ENCODE assay signal across 1 cellular context in the genomic region with DNA sequence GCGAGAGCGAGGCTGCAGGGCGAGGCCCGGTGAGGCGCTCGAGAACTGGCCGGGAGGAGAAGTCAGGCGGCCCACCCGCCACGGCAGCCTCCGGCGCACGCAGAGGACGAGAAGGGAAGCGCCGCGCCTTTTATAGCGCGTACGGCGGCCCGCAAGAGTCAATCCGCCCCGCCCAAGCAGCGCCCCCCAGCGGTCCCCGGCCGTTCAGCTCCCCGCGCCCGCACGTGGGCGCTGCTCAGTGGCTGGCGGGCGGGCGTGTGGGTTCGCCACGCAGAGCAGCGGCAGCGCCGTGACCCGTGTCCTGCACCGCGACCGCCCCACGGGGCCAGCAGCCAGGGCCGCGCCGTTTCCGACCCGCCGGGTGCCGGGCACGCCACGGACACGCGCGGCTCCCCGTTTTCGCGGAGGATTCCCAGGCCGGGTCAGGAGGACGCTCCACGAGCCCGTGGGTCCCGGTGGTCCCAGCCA.
A peak's percentile ranks its signal among the peaks of the same experiment; 100 is the strongest.
TF ChIP-seq lines count a peak whose summit lies in the region.

No MANE protein-coding gene starts in this region.

TF ChIP-seq in K562, 482 proteins besides CTCF, POLR2A, EP300 and RAD21 (continued from another document and continues in another):
- TF ChIP-seq, protein P1, sequence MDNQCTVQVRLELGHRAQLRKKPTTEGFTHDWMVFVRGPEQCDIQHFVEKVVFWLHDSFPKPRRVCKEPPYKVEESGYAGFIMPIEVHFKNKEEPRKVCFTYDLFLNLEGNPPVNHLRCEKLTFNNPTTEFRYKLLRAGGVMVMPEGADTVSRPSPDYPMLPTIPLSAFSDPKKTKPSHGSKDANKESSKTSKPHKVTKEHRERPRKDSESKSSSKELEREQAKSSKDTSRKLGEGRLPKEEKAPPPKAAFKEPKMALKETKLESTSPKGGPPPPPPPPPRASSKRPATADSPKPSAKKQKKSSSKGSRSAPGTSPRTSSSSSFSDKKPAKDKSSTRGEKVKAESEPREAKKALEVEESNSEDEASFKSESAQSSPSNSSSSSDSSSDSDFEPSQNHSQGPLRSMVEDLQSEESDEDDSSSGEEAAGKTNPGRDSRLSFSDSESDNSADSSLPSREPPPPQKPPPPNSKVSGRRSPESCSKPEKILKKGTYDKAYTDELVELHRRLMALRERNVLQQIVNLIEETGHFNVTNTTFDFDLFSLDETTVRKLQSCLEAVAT (IDR thresholded peaks at IDR 0.05) = peak in 1 of 2 experiments; percentile 41; a peak in 1 of 4 replicates
- TF ChIP-seq ZNF695 (CRISPR knock-in tag; IDR thresholded peaks at IDR 0.05) (no peak), ELF1 (tag; IDR thresholded peaks at IDR 0.05) (peak; percentile 85), ZNF311 (CRISPR knock-in tag; IDR thresholded peaks at IDR 0.05) (0 out of 2 replicates have a peak, but pooled peaks have one; percentile 40), POLR2AphosphoS5 (IDR thresholded peaks at IDR 0.05; ENCODE audit: control insufficient read depth, insufficient read depth, low read depth, low read length) (peak; percentile 98), PTBP1 (IDR thresholded peaks at IDR 0.05; ENCODE audit: low read depth, low read length) (no peak), NR2C2 (CRISPR knock-in tag; IDR thresholded peaks at IDR 0.05) (peak; percentile 79), NR2C2 (tag; IDR thresholded peaks at IDR 0.05) (peak; percentile 53), ELF4 (CRISPR knock-in tag; IDR thresholded peaks at IDR 0.05) (no peak), CBX5 (IDR thresholded peaks at IDR 0.05; ENCODE audit: borderline replicate concordance, low read depth) (peak; percentile 35; the same call in 1 of the 2 replicates), CHCHD3 (CRISPR knock-in tag; IDR thresholded peaks at IDR 0.05) (peak; percentile 66; the same call in 1 of the 2 replicates), SRSF1 (IDR thresholded peaks at IDR 0.05; ENCODE audit: low read depth, low read length) (0 out of 2 replicates have a peak, but pooled peaks have one; percentile 78), LCOR (CRISPR knock-in tag; IDR thresholded peaks at IDR 0.05) (peak; percentile 77; the same call in 1 of the 2 replicates), ZNF212 (CRISPR knock-in tag; IDR thresholded peaks at IDR 0.05) (0 out of 2 replicates have a peak, but pooled peaks have one; percentile 9), TAF9B (IDR thresholded peaks at IDR 0.05; ENCODE audit: partially characterized antibody) (no peak), ZSCAN29 (IDR thresholded peaks at IDR 0.05) (0 out of 2 replicates have a peak, but pooled peaks have one; percentile 43), CBFB (CRISPR knock-in tag; IDR thresholded peaks at IDR 0.05) (no peak), RBM22 (IDR thresholded peaks at IDR 0.05; ENCODE audit: low read depth, low read length, poor library complexity, severe bottlenecking) (peak; percentile 99), PHTF2 (CRISPR knock-in tag; IDR thresholded peaks at IDR 0.05) (no peak), GTF2E2 (tag; IDR thresholded peaks at IDR 0.05) (peak; percentile 87), RB1 (IDR thresholded peaks at IDR 0.05; ENCODE audit: low read depth) (peak; percentile 99), ETS2 (tag; IDR thresholded peaks at IDR 0.05; ENCODE audit: borderline replicate concordance, poor library complexity, severe bottlenecking) (no peak), HMGN3 (IDR thresholded peaks at IDR 0.05; ENCODE audit: borderline replicate concordance, extremely low read depth, insufficient read length, low read depth, low read length) (peak; percentile 82), HDAC8 (tag; IDR thresholded peaks at IDR 0.05) (0 out of 2 replicates have a peak, but pooled peaks have one; percentile 54), ZFX (CRISPR knock-in tag; IDR thresholded peaks at IDR 0.05) (peak; percentile 90), RHOXF2B (CRISPR knock-in tag; conservative IDR thresholded peaks at IDR 0.05) (no peak), HCFC1 (IDR thresholded peaks at IDR 0.05; ENCODE audit: low read depth, low read length) (peak; percentile 87), NFIC (IDR thresholded peaks at IDR 0.05) (peak; percentile 71), MTA1 (IDR thresholded peaks at IDR 0.05; ENCODE audit: borderline replicate concordance) (peak; percentile 95), ZNF253 (CRISPR knock-in tag; conservative IDR thresholded peaks at IDR 0.05) (no peak), U2AF1 (optimal IDR thresholded peaks at IDR 0.05; ENCODE audit: low read depth, low read length) (peak; percentile 88), EGR1 (conservative IDR thresholded peaks at IDR 0.05) (peak; percentile 71), PCBP1 (IDR thresholded peaks at IDR 0.05; ENCODE audit: low read depth, low read length, poor library complexity, severe bottlenecking) (peak; percentile 84), SRSF9 (IDR thresholded peaks at IDR 0.05; ENCODE audit: borderline replicate concordance, low read depth, low read length) (no peak), SRSF3 (IDR thresholded peaks at IDR 0.05; ENCODE audit: insufficient read depth, low read length) (peak; percentile 80; the same call in 1 of the 2 replicates), SREBF1 (IDR thresholded peaks at IDR 0.05; ENCODE audit: borderline replicate concordance, low read depth, low read length) (0 out of 2 replicates have a peak, but pooled peaks have one; percentile 47), KDM2B (CRISPR knock-in tag; IDR thresholded peaks at IDR 0.05) (peak; percentile 67; the same call in 1 of the 2 replicates), ZBTB1 (CRISPR knock-in tag; IDR thresholded peaks at IDR 0.05; ENCODE audit: borderline replicate concordance, low read depth) (peak; percentile 94), CSDE1 (IDR thresholded peaks at IDR 0.05) (no peak; a peak in 1 of 4 replicates), PHF20 (IDR thresholded peaks at IDR 0.05; ENCODE audit: partially characterized antibody) (peak; percentile 73), ZNF184 (CRISPR knock-in tag; IDR thresholded peaks at IDR 0.05) (no peak), SETDB1 (IDR thresholded peaks at IDR 0.05; ENCODE audit: low read length) (peak; percentile 44), ZBTB7A (IDR thresholded peaks at IDR 0.05; ENCODE audit: borderline replicate concordance, control insufficient read depth, low read depth, low read length) (peak; percentile 58; the same call in 1 of the 2 replicates), ZNF79 (CRISPR knock-in tag; IDR thresholded peaks at IDR 0.05; ENCODE audit: low read depth) (no peak), PRPF4 (IDR thresholded peaks at IDR 0.05; ENCODE audit: insufficient read depth, low read depth, low read length, poor library complexity, severe bottlenecking) (peak; percentile 98), ILF3 (IDR thresholded peaks at IDR 0.05; ENCODE audit: borderline replicate concordance) (peak; percentile 86; the same call in 1 of the 2 replicates), NCOA1 (IDR thresholded peaks at IDR 0.05; ENCODE audit: low read depth) (no peak), RNF2 (IDR thresholded peaks at IDR 0.05) (peak; percentile 96)
- TF ChIP-seq, protein P2, sequence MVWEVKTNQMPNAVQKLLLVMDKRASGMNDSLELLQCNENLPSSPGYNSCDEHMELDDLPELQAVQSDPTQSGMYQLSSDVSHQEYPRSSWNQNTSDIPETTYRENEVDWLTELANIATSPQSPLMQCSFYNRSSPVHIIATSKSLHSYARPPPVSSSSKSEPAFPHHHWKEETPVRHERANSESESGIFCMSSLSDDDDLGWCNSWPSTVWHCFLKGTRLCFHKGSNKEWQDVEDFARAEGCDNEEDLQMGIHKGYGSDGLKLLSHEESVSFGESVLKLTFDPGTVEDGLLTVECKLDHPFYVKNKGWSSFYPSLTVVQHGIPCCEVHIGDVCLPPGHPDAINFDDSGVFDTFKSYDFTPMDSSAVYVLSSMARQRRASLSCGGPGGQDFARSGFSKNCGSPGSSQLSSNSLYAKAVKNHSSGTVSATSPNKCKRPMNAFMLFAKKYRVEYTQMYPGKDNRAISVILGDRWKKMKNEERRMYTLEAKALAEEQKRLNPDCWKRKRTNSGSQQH (CRISPR knock-in tag; IDR thresholded peaks at IDR 0.05) = peak; percentile 54; the same call in 1 of the 2 replicates
- TF ChIP-seq, protein P3, sequence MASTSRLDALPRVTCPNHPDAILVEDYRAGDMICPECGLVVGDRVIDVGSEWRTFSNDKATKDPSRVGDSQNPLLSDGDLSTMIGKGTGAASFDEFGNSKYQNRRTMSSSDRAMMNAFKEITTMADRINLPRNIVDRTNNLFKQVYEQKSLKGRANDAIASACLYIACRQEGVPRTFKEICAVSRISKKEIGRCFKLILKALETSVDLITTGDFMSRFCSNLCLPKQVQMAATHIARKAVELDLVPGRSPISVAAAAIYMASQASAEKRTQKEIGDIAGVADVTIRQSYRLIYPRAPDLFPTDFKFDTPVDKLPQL (IDR thresholded peaks at IDR 0.05; ENCODE audit: extremely low read depth, insufficient read length) = peak; percentile 77
- TF ChIP-seq, protein P4, sequence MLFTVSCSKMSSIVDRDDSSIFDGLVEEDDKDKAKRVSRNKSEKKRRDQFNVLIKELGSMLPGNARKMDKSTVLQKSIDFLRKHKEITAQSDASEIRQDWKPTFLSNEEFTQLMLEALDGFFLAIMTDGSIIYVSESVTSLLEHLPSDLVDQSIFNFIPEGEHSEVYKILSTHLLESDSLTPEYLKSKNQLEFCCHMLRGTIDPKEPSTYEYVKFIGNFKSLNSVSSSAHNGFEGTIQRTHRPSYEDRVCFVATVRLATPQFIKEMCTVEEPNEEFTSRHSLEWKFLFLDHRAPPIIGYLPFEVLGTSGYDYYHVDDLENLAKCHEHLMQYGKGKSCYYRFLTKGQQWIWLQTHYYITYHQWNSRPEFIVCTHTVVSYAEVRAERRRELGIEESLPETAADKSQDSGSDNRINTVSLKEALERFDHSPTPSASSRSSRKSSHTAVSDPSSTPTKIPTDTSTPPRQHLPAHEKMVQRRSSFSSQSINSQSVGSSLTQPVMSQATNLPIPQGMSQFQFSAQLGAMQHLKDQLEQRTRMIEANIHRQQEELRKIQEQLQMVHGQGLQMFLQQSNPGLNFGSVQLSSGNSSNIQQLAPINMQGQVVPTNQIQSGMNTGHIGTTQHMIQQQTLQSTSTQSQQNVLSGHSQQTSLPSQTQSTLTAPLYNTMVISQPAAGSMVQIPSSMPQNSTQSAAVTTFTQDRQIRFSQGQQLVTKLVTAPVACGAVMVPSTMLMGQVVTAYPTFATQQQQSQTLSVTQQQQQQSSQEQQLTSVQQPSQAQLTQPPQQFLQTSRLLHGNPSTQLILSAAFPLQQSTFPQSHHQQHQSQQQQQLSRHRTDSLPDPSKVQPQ (CRISPR knock-in tag; IDR thresholded peaks at IDR 0.05; ENCODE audit: borderline replicate concordance) = 0 out of 2 replicates have a peak, but pooled peaks have one; percentile 26
- TF ChIP-seq, protein P5, sequence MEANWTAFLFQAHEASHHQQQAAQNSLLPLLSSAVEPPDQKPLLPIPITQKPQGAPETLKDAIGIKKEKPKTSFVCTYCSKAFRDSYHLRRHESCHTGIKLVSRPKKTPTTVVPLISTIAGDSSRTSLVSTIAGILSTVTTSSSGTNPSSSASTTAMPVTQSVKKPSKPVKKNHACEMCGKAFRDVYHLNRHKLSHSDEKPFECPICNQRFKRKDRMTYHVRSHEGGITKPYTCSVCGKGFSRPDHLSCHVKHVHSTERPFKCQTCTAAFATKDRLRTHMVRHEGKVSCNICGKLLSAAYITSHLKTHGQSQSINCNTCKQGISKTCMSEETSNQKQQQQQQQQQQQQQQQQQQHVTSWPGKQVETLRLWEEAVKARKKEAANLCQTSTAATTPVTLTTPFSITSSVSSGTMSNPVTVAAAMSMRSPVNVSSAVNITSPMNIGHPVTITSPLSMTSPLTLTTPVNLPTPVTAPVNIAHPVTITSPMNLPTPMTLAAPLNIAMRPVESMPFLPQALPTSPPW (CRISPR knock-in tag; IDR thresholded peaks at IDR 0.05) = peak; percentile 84
- TF ChIP-seq, protein P6, sequence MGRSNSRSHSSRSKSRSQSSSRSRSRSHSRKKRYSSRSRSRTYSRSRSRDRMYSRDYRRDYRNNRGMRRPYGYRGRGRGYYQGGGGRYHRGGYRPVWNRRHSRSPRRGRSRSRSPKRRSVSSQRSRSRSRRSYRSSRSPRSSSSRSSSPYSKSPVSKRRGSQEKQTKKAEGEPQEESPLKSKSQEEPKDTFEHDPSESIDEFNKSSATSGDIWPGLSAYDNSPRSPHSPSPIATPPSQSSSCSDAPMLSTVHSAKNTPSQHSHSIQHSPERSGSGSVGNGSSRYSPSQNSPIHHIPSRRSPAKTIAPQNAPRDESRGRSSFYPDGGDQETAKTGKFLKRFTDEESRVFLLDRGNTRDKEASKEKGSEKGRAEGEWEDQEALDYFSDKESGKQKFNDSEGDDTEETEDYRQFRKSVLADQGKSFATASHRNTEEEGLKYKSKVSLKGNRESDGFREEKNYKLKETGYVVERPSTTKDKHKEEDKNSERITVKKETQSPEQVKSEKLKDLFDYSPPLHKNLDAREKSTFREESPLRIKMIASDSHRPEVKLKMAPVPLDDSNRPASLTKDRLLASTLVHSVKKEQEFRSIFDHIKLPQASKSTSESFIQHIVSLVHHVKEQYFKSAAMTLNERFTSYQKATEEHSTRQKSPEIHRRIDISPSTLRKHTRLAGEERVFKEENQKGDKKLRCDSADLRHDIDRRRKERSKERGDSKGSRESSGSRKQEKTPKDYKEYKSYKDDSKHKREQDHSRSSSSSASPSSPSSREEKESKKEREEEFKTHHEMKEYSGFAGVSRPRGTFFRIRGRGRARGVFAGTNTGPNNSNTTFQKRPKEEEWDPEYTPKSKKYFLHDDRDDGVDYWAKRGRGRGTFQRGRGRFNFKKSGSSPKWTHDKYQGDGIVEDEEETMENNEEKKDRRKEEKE (IDR thresholded peaks at IDR 0.05; ENCODE audit: borderline replicate concordance in 1 of 2, control insufficient read depth in 1 of 2, low read depth in 2 of 2, low read length in 1 of 2) = peak in 1 of 2 experiments; percentile 86; a peak in 1 of 4 replicates
- TF ChIP-seq, protein P7, sequence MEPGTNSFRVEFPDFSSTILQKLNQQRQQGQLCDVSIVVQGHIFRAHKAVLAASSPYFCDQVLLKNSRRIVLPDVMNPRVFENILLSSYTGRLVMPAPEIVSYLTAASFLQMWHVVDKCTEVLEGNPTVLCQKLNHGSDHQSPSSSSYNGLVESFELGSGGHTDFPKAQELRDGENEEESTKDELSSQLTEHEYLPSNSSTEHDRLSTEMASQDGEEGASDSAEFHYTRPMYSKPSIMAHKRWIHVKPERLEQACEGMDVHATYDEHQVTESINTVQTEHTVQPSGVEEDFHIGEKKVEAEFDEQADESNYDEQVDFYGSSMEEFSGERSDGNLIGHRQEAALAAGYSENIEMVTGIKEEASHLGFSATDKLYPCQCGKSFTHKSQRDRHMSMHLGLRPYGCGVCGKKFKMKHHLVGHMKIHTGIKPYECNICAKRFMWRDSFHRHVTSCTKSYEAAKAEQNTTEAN (CRISPR knock-in tag; IDR thresholded peaks at IDR 0.05) = peak; percentile 74; the same call in 1 of the 2 replicates
- TF ChIP-seq, protein P8, sequence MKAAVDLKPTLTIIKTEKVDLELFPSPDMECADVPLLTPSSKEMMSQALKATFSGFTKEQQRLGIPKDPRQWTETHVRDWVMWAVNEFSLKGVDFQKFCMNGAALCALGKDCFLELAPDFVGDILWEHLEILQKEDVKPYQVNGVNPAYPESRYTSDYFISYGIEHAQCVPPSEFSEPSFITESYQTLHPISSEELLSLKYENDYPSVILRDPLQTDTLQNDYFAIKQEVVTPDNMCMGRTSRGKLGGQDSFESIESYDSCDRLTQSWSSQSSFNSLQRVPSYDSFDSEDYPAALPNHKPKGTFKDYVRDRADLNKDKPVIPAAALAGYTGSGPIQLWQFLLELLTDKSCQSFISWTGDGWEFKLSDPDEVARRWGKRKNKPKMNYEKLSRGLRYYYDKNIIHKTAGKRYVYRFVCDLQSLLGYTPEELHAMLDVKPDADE (conservative IDR thresholded peaks at IDR 0.05; ENCODE audit: control insufficient read depth, low read depth, low read length) = peak; percentile 95
